ENCODE assay signal across 8 cellular contexts in the genomic region with DNA sequence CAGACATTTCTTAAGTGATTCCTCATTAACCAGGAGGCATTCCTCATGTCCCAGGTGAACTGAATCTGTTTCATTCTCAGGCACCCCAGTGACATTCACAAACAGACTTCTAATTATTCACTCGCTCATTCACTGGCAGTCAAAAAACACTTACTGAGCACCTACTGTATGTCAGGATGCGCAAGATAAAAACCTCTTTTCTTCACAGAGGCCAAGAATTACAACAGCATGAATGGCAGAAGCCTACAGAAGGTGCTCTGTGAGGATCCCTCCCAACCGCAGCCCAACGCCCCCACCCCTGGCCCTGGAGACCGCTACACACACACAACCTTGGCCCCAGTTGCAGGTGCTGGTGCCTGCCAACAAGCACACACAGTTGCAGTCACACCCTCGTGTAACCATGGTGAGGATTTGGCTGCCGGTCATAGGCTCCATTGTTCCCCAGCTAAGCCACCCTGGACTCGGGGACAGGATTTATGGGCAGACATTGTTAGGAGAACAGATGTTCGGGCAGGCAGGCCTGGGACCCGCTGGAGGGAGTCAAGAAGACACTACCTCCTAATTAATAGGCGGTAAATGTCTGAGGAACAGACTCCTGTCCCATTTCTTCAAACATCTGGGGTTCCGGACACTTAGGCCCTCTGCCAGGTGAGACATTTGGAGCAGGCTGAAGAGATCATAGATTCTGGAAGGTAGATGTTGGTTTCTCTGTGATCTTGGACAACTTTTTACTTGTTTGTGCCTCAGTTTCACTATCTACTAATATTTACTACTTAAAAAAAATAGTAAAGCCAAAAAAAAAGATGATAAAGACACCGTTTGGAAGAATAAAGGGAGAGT. TPM values are rescaled to one million over a fixed set of nuclear protein-coding genes. Genes with fewer than 3 reads are reported as not detected.
DNase-seq lines count a peak whose midpoint lies in the region; ATAC-seq lines count a peak whose summit lies in the region.

No MANE protein-coding gene starts in this region.

- DNase-seq in DMS79 (lab: John Stamatoyannopoulos, UW) (peak; percentile 78), NCI-H524 treated with DMSO at 0.1 percent for 48 hours (lab: John Stamatoyannopoulos, UW) (peak; percentile 92), nucleus accumbens (lab: John Stamatoyannopoulos, UW) (peak in 55 of 56 donors; percentile 21 to 97 (median 88)), T1000 (lab: John Stamatoyannopoulos, UW) (no peak)
- DNase-seq in stimulated activated CD4-positive, alpha-beta T cell treated with anti-CD3 and anti-CD28 coated beads, Interleukin-4, amount 100 ng/mL, for 4 hours, result no peak

- ATAC-seq in esophagus mucosa, result peak; percentile 90
- ATAC-seq in GM19452 (IDR thresholded peaks at IDR 0.05; ENCODE audit: unreplicated experiment), result no peak
- no peak for ATAC-seq in GM21390 (IDR thresholded peaks at IDR 0.05; ENCODE audit: unreplicated experiment)

RNA-seq across cellular contexts. Expression of a gene that starts 43.2 kb away (rescaled TPM):
- 23.8 TPM for total RNA-seq in esophagus mucosa

Comparison
In these comparisons a context has a peak if more than half of its experiments do, and no peak if none do; other contexts are left out.
1. DNase-seq: peak in DMS79 (single experiment), NCI-H524 treated with DMSO at 0.1 percent for 48 hours (single experiment) and nucleus accumbens (55 of 56); none in T1000 (single experiment) and stimulated activated CD4-positive, alpha-beta T cell treated with anti-CD3 and anti-CD28 coated beads, Interleukin-4, amount 100 ng/mL, for 4 hours (0 of 2).